ENCODE assay signal across 23 cellular contexts in genomic region chr3:50212502-50212901, GRCh38. TPM values are rescaled to one million over a fixed set of nuclear protein-coding genes. Genes with fewer than 3 reads are reported as not detected.
A peak's percentile ranks its signal among the peaks of the same experiment; 100 is the strongest.
DNase-seq lines count a peak whose midpoint lies in the region; ATAC-seq and TF ChIP-seq lines count a peak whose summit lies in the region.
"Had no signal": no experiment of that assay in that cellular context is flagged by ENCODE, and none has a peak within 500 bp of the region (broad histone marks: within the 10 kb centered on the region; RNA-seq: fewer than 3 reads in every experiment).

No MANE protein-coding gene starts in this region.

- H3K4me1 Mint-ChIP-seq in activated CD4-positive, alpha-beta T cell treated with anti-CD3 and anti-CD28 coated beads, Interleukin-2, amount 10 ng/mL, durations not matched to agents 7 days and 5 days: no peaks in the 10 kb centered on the region
- no peaks in the 10 kb centered on the region for H3K4me1 Mint-ChIP-seq in activated T-helper 17 cell treated with anti-CD3 and anti-CD28 coated beads, Interleukin-2, amount 50 U/mL, for 72 hours
- H3K4me1 Mint-ChIP-seq: CD4-positive, alpha-beta memory T cell had no signal

- peak; percentile 16 for ATAC-seq in activated T-helper 17 cell treated with anti-CD3 and anti-CD28 coated beads, Interleukin-2, amount 50 U/mL, for 72 hours (replicated peaks)
- no peak for ATAC-seq in GM19395 (IDR thresholded peaks at IDR 0.05; ENCODE audit: unreplicated experiment)
- ATAC-seq: left cardiac atrium had no signal

- DNase-seq in activated CD4-positive, alpha-beta T cell treated with anti-CD3 and anti-CD28 coated beads, Interleukin-2, amount 10 ng/mL, durations not matched to agents 7 days and 5 days: no peak
- DNase-seq in activated CD4-positive, alpha-beta T cell treated with anti-CD3 and anti-CD28 coated beads for 48 hours: no peak
- peak; percentile 75 for DNase-seq in islet precursor cell
- no peak for DNase-seq in tibial nerve (ENCODE audit: low spot score in 2 of 2)
- no peak for DNase-seq in NCI-H748 treated with DMSO at 0.1 percent for 48 hours (lab: John Stamatoyannopoulos, UW)
- DNase-seq in NCI-H1092 (lab: John Stamatoyannopoulos, UW): no peak
- DNase-seq: activated CD4-positive, alpha-beta T cell treated with anti-CD3 and anti-CD28 coated beads for 4 hours; activated T-cell treated with anti-CD3 and anti-CD28 coated beads, Interleukin-2, amount 50 U/mL, for 4 hours; CD4-positive, alpha-beta memory T cell; colonic mucosa; heart right ventricle; left cardiac atrium; NCI-H187 treated with DMSO at 0.1 percent for 48 hours; posterior cingulate gyrus; T-helper 2 cell had no signal

- no peaks in the 10 kb centered on the region for H3K9me3 ChIP-seq in tibial nerve
- H3K9me3 ChIP-seq: colonic mucosa, esophagus muscularis mucosa, heart right ventricle had no signal

- CTCF ChIA-PET in activated CD4-positive, alpha-beta T cell treated with anti-CD3 and anti-CD28 coated beads, Interleukin-2, amount 10 ng/mL, durations not matched to agents 7 days and 5 days (lab: Charles Lee): interaction anchor here (0.8 to 4.5 kb wide), 3 partner anchors 13 to 18 kb away, joined by 3 to 27 read pairs (median 23); no protein-coding TSS in a partner anchor

- H3K36me3 Mint-ChIP-seq in activated CD4-positive, alpha-beta T cell treated with anti-CD3 and anti-CD28 coated beads, Interleukin-2, amount 10 ng/mL, durations not matched to agents 7 days and 5 days (ENCODE audit: low read depth): no peaks in the 10 kb centered on the region
- H3K36me3 Mint-ChIP-seq in activated T-helper 17 cell treated with anti-CD3 and anti-CD28 coated beads, Interleukin-2, amount 50 U/mL, for 72 hours (ENCODE audit: low read depth): no peaks in the 10 kb centered on the region
- H3K36me3 Mint-ChIP-seq: CD4-positive, alpha-beta memory T cell had no signal

- peak overlapping the region; percentile 9 for H3K27ac Mint-ChIP-seq in activated CD4-positive, alpha-beta T cell treated with anti-CD3 and anti-CD28 coated beads, Interleukin-2, amount 10 ng/mL, durations not matched to agents 7 days and 5 days
- H3K27ac Mint-ChIP-seq in activated T-helper 17 cell treated with anti-CD3 and anti-CD28 coated beads, Interleukin-2, amount 50 U/mL, for 72 hours: no peak overlapping the region
- H3K27ac Mint-ChIP-seq: activated naive CD8-positive, alpha-beta T cell treated with anti-CD3 and anti-CD28 coated beads, Interleukin-2, amount 50 U/mL, for 24 hours; stimulated activated naive CD8-positive, alpha-beta T cell treated with anti-CD3 and anti-CD28 coated beads, Interleukin-15, amount 100 ng/mL, for 72 hours had no signal

- H3K4me1 ChIP-seq in tibial nerve: peaks cover 0 to 31% (median 9%) of the 10 kb centered on the region in 4 donors
- H3K4me1 ChIP-seq: colonic mucosa, esophagus muscularis mucosa had no signal

- H3K27ac ChIP-seq in tibial nerve: peak overlapping the region in 3 of 4 donors; percentile 29 to 80 (median 75)
- H3K27ac ChIP-seq: colonic mucosa, esophagus muscularis mucosa, heart right ventricle had no signal

- H3K4me3 Mint-ChIP-seq in activated CD4-positive, alpha-beta T cell treated with anti-CD3 and anti-CD28 coated beads, Interleukin-2, amount 10 ng/mL, durations not matched to agents 7 days and 5 days: no peak overlapping the region
- H3K4me3 Mint-ChIP-seq in activated T-helper 17 cell treated with anti-CD3 and anti-CD28 coated beads, Interleukin-2, amount 50 U/mL, for 72 hours: no peak overlapping the region
- H3K4me3 Mint-ChIP-seq: activated naive CD8-positive, alpha-beta T cell treated with anti-CD3 and anti-CD28 coated beads, Interleukin-2, amount 50 U/mL, for 24 hours; activated T-cell treated with anti-CD3 and anti-CD28 coated beads, Interleukin-2, amount 50 U/mL, for 4 hours; CD4-positive, alpha-beta memory T cell had no signal

- WGBS in tibial nerve, 2 donors: 70 to 77% methylated on average over 2 to 4 of the region's 4 CpGs

- TF ChIP-seq CTCF in tibial nerve (IDR thresholded peaks at IDR 0.05): no peak

- H3K9me3 Mint-ChIP-seq in activated CD4-positive, alpha-beta T cell treated with anti-CD3 and anti-CD28 coated beads, Interleukin-2, amount 10 ng/mL, durations not matched to agents 7 days and 5 days: no peaks in the 10 kb centered on the region
- H3K9me3 Mint-ChIP-seq in activated T-helper 17 cell treated with anti-CD3 and anti-CD28 coated beads, Interleukin-2, amount 50 U/mL, for 72 hours: no peaks in the 10 kb centered on the region
- H3K9me3 Mint-ChIP-seq: activated naive CD8-positive, alpha-beta T cell treated with anti-CD3 and anti-CD28 coated beads, Interleukin-2, amount 50 U/mL, for 24 hours; activated T-cell treated with anti-CD3 and anti-CD28 coated beads, Interleukin-2, amount 50 U/mL, for 4 hours; CD4-positive, alpha-beta memory T cell; stimulated activated naive CD8-positive, alpha-beta T cell treated with anti-CD3 and anti-CD28 coated beads, Interleukin-15, amount 100 ng/mL, for 72 hours had no signal

- POLR2A ChIA-PET in activated CD4-positive, alpha-beta T cell treated with anti-CD3 and anti-CD28 coated beads, Interleukin-2, amount 10 ng/mL, durations not matched to agents 7 days and 5 days (lab: Charles Lee): no interaction called here

- TF ChIP-seq EP300 in tibial nerve (IDR thresholded peaks at IDR 0.05): no peak

- H3K27me3 ChIP-seq in tibial nerve: no peaks in the 10 kb centered on the region
- H3K27me3 ChIP-seq: colonic mucosa had no signal

- TF ChIP-seq POLR2A in tibial nerve (IDR thresholded peaks at IDR 0.05): no peak

- peaks cover 6% of the 10 kb centered on the region for H3K27me3 Mint-ChIP-seq in activated CD4-positive, alpha-beta T cell treated with anti-CD3 and anti-CD28 coated beads, Interleukin-2, amount 10 ng/mL, durations not matched to agents 7 days and 5 days
- peaks cover 4% of the 10 kb centered on the region for H3K27me3 Mint-ChIP-seq in activated T-helper 17 cell treated with anti-CD3 and anti-CD28 coated beads, Interleukin-2, amount 50 U/mL, for 72 hours
- H3K27me3 Mint-ChIP-seq: stimulated activated naive CD8-positive, alpha-beta T cell treated with anti-CD3 and anti-CD28 coated beads, Interleukin-15, amount 100 ng/mL, for 72 hours had no signal

- no peak overlapping the region for H3K4me3 ChIP-seq in tibial nerve
- H3K4me3 ChIP-seq: colonic mucosa, esophagus muscularis mucosa, heart right ventricle had no signal

- H3K36me3 ChIP-seq in tibial nerve: no peaks in the 10 kb centered on the region
- H3K36me3 ChIP-seq: colonic mucosa, esophagus muscularis mucosa, heart right ventricle had no signal

RNA-seq across cellular contexts. Expression of gene SLC38A3, which starts 7.4 kb away (rescaled TPM):
- total RNA-seq in activated CD4-positive, alpha-beta T cell treated with anti-CD3 and anti-CD28 coated beads, Interleukin-2, amount 10 ng/mL, durations not matched to agents 7 days and 5 days: not detected
- total RNA-seq in activated T-helper 17 cell treated with anti-CD3 and anti-CD28 coated beads, Interleukin-2, amount 50 U/mL, for 72 hours: under 1 TPM in 1 of 2 donors, not detected in 1; 0.71 TPM
- 1 to 10 TPM in 2 of 4 donors, under 1 TPM in 2; 0.21 to 8.1 (median 1.5) TPM for total RNA-seq in tibial nerve
- total RNA-seq: A172; CD4-positive, alpha-beta memory T cell; Daoy had no signal

RNA-seq across cellular contexts. Expression of gene GNAT1, which starts 21.1 kb away (rescaled TPM):
- not detected for total RNA-seq in activated CD4-positive, alpha-beta T cell treated with anti-CD3 and anti-CD28 coated beads, Interleukin-2, amount 10 ng/mL, durations not matched to agents 7 days and 5 days
- not detected for total RNA-seq in activated T-helper 17 cell treated with anti-CD3 and anti-CD28 coated beads, Interleukin-2, amount 50 U/mL, for 72 hours
- total RNA-seq in tibial nerve: not detected
- total RNA-seq: A172; activated T-cell treated with anti-CD3 and anti-CD28 coated beads, Interleukin-2, amount 50 U/mL, for 4 hours; CD4-positive, alpha-beta memory T cell; colonic mucosa; Daoy; esophagus muscularis mucosa; heart right ventricle; left cardiac atrium; NCI-H460 had no signal

RNA-seq across cellular contexts. Expression of gene GNAI2, which starts 23.5 kb away (rescaled TPM):
- total RNA-seq in activated CD4-positive, alpha-beta T cell treated with anti-CD3 and anti-CD28 coated beads, Interleukin-2, amount 10 ng/mL, durations not matched to agents 7 days and 5 days: 100 to 1,000 TPM; 489 to 524 TPM
- 100 to 1,000 TPM; 283 to 392 TPM for total RNA-seq in activated T-helper 17 cell treated with anti-CD3 and anti-CD28 coated beads, Interleukin-2, amount 50 U/mL, for 72 hours
- total RNA-seq in tibial nerve: 100 to 1,000 TPM; 201 to 265 (median 243) TPM

RNA-seq across cellular contexts. Expression of gene SEMA3B, which starts 56.4 kb away (rescaled TPM):
- under 1 TPM; 0.37 to 0.60 TPM for total RNA-seq in activated CD4-positive, alpha-beta T cell treated with anti-CD3 and anti-CD28 coated beads, Interleukin-2, amount 10 ng/mL, durations not matched to agents 7 days and 5 days
- total RNA-seq in activated T-helper 17 cell treated with anti-CD3 and anti-CD28 coated beads, Interleukin-2, amount 50 U/mL, for 72 hours: 1 to 10 TPM; 1.2 to 2.3 TPM
- 100 to 1,000 TPM; 251 to 334 (median 261) TPM for total RNA-seq in tibial nerve

RNA-seq across cellular contexts. Expression of gene SEMA3F, which starts 57.4 kb away (rescaled TPM):
- not detected for total RNA-seq in activated CD4-positive, alpha-beta T cell treated with anti-CD3 and anti-CD28 coated beads, Interleukin-2, amount 10 ng/mL, durations not matched to agents 7 days and 5 days
- 1 to 10 TPM in 1 of 2 donors, not detected in 1; 1.5 TPM for total RNA-seq in activated T-helper 17 cell treated with anti-CD3 and anti-CD28 coated beads, Interleukin-2, amount 50 U/mL, for 72 hours
- 10 to 100 TPM; 14.4 to 58.5 (median 17.4) TPM for total RNA-seq in tibial nerve
- total RNA-seq: CD4-positive, alpha-beta memory T cell had no signal
